Comparison of ENCODE assay signal across 24 cellular contexts in genomic region chr10:125699562-125700143, GRCh38. TPM values are rescaled to one million over a fixed set of nuclear protein-coding genes. Genes with fewer than 3 reads are reported as not detected.
"Had no signal": no experiment of that assay in that cellular context is flagged by ENCODE, and none has a peak within 500 bp of the region (broad histone marks: within the 10 kb centered on the region; RNA-seq: fewer than 3 reads in every experiment).

No MANE protein-coding gene starts in this region.

- H3K79me2 ChIP-seq: parathyroid adenoma had no signal

- H3K9me3 ChIP-seq: esophagus muscularis mucosa, gastroesophageal sphincter, heart left ventricle, thoracic aorta, upper lobe of left lung had no signal

- H3K36me3 ChIP-seq: esophagus muscularis mucosa, gastroesophageal sphincter, heart left ventricle, left lung, spleen, thoracic aorta, upper lobe of left lung had no signal

- H2AFZ ChIP-seq: parathyroid adenoma had no signal

- H3K27me3 ChIP-seq: esophagus muscularis mucosa, gastroesophageal sphincter, left lung, spleen, upper lobe of left lung had no signal

- H3K4me3 ChIP-seq: esophagus muscularis mucosa, gastroesophageal sphincter, heart left ventricle, left lung, spleen, thoracic aorta, upper lobe of left lung had no signal

- DNase-seq: activated B cell treated with CpG ODN at 0.5 μM for 24 hours; activated CD4-positive, alpha-beta memory T cell treated with anti-CD3 and anti-CD28 coated beads, Interleukin-2, amount 10 ng/mL, durations not matched to agents 7 days and 5 days; activated CD4-positive, alpha-beta T cell treated with anti-CD3 and anti-CD28 coated beads for 48 hours; activated CD8-positive, alpha-beta memory T cell treated with anti-CD3 and anti-CD28 coated beads, Interleukin-2, amount 10 ng/mL, durations not matched to agents 7 days and 5 days; activated naive CD8-positive, alpha-beta T cell treated with anti-CD3 and anti-CD28 coated beads for 36 hours; amniotic stem cell; dermis blood vessel endothelial cell; effector memory CD4-positive, alpha-beta T cell; heart left ventricle; left lung; midbrain; spleen; stimulated activated CD4-positive, alpha-beta T cell treated with anti-CD3 and anti-CD28 coated beads, Interleukin-4, amount 100 ng/mL, for 4 hours; upper lobe of left lung had no signal

- H3K9ac ChIP-seq: parathyroid adenoma had no signal

- H3K27ac ChIP-seq: esophagus muscularis mucosa, gastroesophageal sphincter, heart left ventricle, left lung, parathyroid adenoma, spleen, thoracic aorta, upper lobe of left lung had no signal

- H3K4me1 ChIP-seq: esophagus muscularis mucosa, gastroesophageal sphincter, heart left ventricle, parathyroid adenoma, spleen had no signal

- ATAC-seq: activated CD8-positive, alpha-beta memory T cell treated with anti-CD3 and anti-CD28 coated beads, Interleukin-2, amount 10 ng/mL, durations not matched to agents 7 days and 5 days; gastroesophageal sphincter; heart left ventricle; left lung; stimulated activated memory B cell treated with anti-CD40 and anti-IgM and Interleukin-4, amounts not matched to agents 10 μg/mL and 1 μg/mL and 100 μg/mL, for 72 hours had no signal

RNA-seq across cellular contexts. Expression of gene TEX36, which starts 16.7 kb away (rescaled TPM):
- total RNA-seq: activated B cell treated with CpG ODN at 0.5 μM for 24 hours; activated CD4-positive, alpha-beta memory T cell treated with anti-CD3 and anti-CD28 coated beads, Interleukin-2, amount 10 ng/mL, durations not matched to agents 7 days and 5 days; activated CD8-positive, alpha-beta memory T cell treated with anti-CD3 and anti-CD28 coated beads, Interleukin-2, amount 10 ng/mL, durations not matched to agents 7 days and 5 days; activated naive CD8-positive, alpha-beta T cell treated with anti-CD3 and anti-CD28 coated beads for 36 hours; chondrocyte; dermis blood vessel endothelial cell; endothelial cell of umbilical vein; esophagus muscularis mucosa; gastroesophageal sphincter; heart left ventricle; kidney epithelial cell; lung microvascular endothelial cell; renal cortical epithelial cell; spleen; thoracic aorta; upper lobe of left lung had no signal
